Comparison of ENCODE assay signal across 14 cellular contexts in genomic region chr4:16608611-16609125, GRCh38.
DNase-seq lines count a peak whose midpoint lies in the region; ATAC-seq, FAIRE-seq and TF ChIP-seq lines count a peak whose summit lies in the region.
"Had no signal": no experiment of that assay in that cellular context is flagged by ENCODE, and none has a peak within 500 bp of the region (broad histone marks: within the 10 kb centered on the region; RNA-seq: fewer than 3 reads in every experiment).

No MANE protein-coding gene starts in this region.

- TF ChIP-seq CTCF in kidney (IDR thresholded peaks at IDR 0.05; ENCODE audit: borderline replicate concordance, extremely low read depth, insufficient read depth): no peak
- no peak for TF ChIP-seq CTCF in osteoblast (IDR thresholded peaks at IDR 0.05; ENCODE audit: extremely low read depth, low read depth, low read length)
- TF ChIP-seq CTCF in lower leg skin (IDR thresholded peaks at IDR 0.05): no peak

- H3K27ac ChIP-seq in kidney (ENCODE audit: low read depth in 2 of 2, low read length in 2 of 2) (no peak overlapping the region), osteoblast (ENCODE audit: low read depth, low read length) (peak overlapping the region; percentile 1)
- H3K27ac ChIP-seq: A549, C4-2B had no signal

- H3K4me1 ChIP-seq in kidney (ENCODE audit: control insufficient read depth in 1 of 2, insufficient read depth in 1 of 2, low read depth in 1 of 2, low read length in 2 of 2): peaks cover 0 to 4% of the 10 kb centered on the region in 2 donors
- peaks cover 16% of the 10 kb centered on the region for H3K4me1 ChIP-seq in osteoblast (ENCODE audit: insufficient read depth, low read length)
- H3K4me1 ChIP-seq: A549 had no signal

- intact Hi-C loops in kidney (cut with DNase I): no loop called here
- intact Hi-C loops in lower leg skin (cut with DNase I; ENCODE audit: low total_unique reads): no loop called here

- no peak overlapping the region for H3K4me3 ChIP-seq in kidney (ENCODE audit: low read length in 2 of 2)
- H3K4me3 ChIP-seq in osteoblast (ENCODE audit: insufficient read depth, low read length): no peak overlapping the region
- H3K4me3 ChIP-seq in lower leg skin (ENCODE audit: low read depth, poor library complexity, severe bottlenecking): no peak overlapping the region
- H3K4me3 ChIP-seq: A549 had no signal

- FAIRE-seq in kidney (lab: Jason Lieb, UNC) (no peak), GM12891 (lab: Jason Lieb, UNC) (no peak)
- FAIRE-seq: A549, G401.6, GM12892 had no signal

- no peaks in the 10 kb centered on the region for H4K20me1 ChIP-seq in osteoblast (ENCODE audit: insufficient read depth, low read length)

- ATAC-seq in HG03354 (IDR thresholded peaks at IDR 0.05; ENCODE audit: poor library complexity, severe bottlenecking, unreplicated experiment): no peak
- ATAC-seq: A549 had no signal

- H3K9me3 ChIP-seq in kidney (ENCODE audit: control insufficient read depth in 1 of 2, low read length in 2 of 2) (no peaks in the 10 kb centered on the region), osteoblast (ENCODE audit: low read depth, low read length) (no peaks in the 10 kb centered on the region)
- H3K9me3 ChIP-seq: A549, BE2C had no signal

- H3K27me3 ChIP-seq in osteoblast (ENCODE audit: insufficient read depth, low read length): no peaks in the 10 kb centered on the region
- H3K27me3 ChIP-seq: BE2C had no signal

- no peaks in the 10 kb centered on the region for H3K36me3 ChIP-seq in kidney (ENCODE audit: control insufficient read depth in 1 of 2, insufficient read depth in 2 of 2, low read length in 2 of 2)
- no peaks in the 10 kb centered on the region for H3K36me3 ChIP-seq in osteoblast (ENCODE audit: insufficient read depth, low read length)
- H3K36me3 ChIP-seq: BE2C had no signal

- WGBS in lower leg skin, 2 donors: 90 to 93% methylated on average over 16 of the region's 16 CpGs

- no peak overlapping the region for H3K9ac ChIP-seq in kidney (ENCODE audit: low read length in 2 of 2)

- DNase-seq in SK-N-DZ (ENCODE audit: low spot score): peak; percentile 50
- peak; percentile 60 for DNase-seq in kidney
- DNase-seq in osteoblast (ENCODE audit: insufficient read length, low spot score, missing footprints): no peak
- DNase-seq in lower leg skin (ENCODE audit: low spot score in 2 of 2): no peak
- no peak for DNase-seq in GM12891 (ENCODE audit: insufficient read length, low spot score)
- DNase-seq: BE2C; CD4-positive, alpha-beta memory T cell; DMS153; DMS79 treated with DMSO at 0.1 percent for 48 hours had no signal

- no peak for TF ChIP-seq POLR2A in lower leg skin (IDR thresholded peaks at IDR 0.05)
- no peak for TF ChIP-seq POLR2A in GM12891 (IDR thresholded peaks at IDR 0.05; ENCODE audit: low read depth, low read length)

- no peaks in the 10 kb centered on the region for H3K79me2 ChIP-seq in osteoblast (ENCODE audit: insufficient read depth, low read length)

- H3K4me2 ChIP-seq in osteoblast (ENCODE audit: insufficient read depth, low read length): no peak overlapping the region
- H3K4me2 ChIP-seq: A549 had no signal

- no peak overlapping the region for H2AFZ ChIP-seq in osteoblast (ENCODE audit: low read length)

TF ChIP-seq in GM12891, 5 proteins besides CTCF, POLR2A, EP300 and RAD21:
- TF ChIP-seq SPI1 (IDR thresholded peaks at IDR 0.05; ENCODE audit: low read depth, low read length): no peak
- TF ChIP-seq POLR2AphosphoS5 (IDR thresholded peaks at IDR 0.05; ENCODE audit: low read depth, low read length): no peak
- TF ChIP-seq POU2F2 (IDR thresholded peaks at IDR 0.05; ENCODE audit: low read depth, low read length): no peak
- TF ChIP-seq TAF1 (IDR thresholded peaks at IDR 0.05; ENCODE audit: low read depth, low read length): no peak
- TF ChIP-seq PAX5 (IDR thresholded peaks at IDR 0.05; ENCODE audit: insufficient read depth, low read length, severe bottlenecking): no peak

Comparison
In these comparisons a context has a peak if more than half of its experiments do, and no peak if none do; other contexts are left out.
1. DNase-seq: peak in SK-N-DZ (single experiment) and kidney (single experiment); none in osteoblast (single experiment), lower leg skin (0 of 2) and GM12891 (single experiment).